23 cellular contexts compared by ENCODE assay signal in genomic region chr13:41847216-41847615, GRCh38.
"Had no signal": no experiment of that assay in that cellular context is flagged by ENCODE, and none has a peak within 500 bp of the region (broad histone marks: within the 10 kb centered on the region; RNA-seq: fewer than 3 reads in every experiment).

No MANE protein-coding gene starts in this region.

- H3K4me1 ChIP-seq: SJSA1 had no signal

- H3K27me3 ChIP-seq: SJSA1 had no signal

- H3K27ac ChIP-seq: HL-60, SJSA1, SK-N-MC had no signal

- H3K9me3 ChIP-seq: SJSA1 had no signal

- H3K36me3 ChIP-seq: SJSA1 had no signal

- DNase-seq: KBM-7, MV-4-11, NCI-H1048, NCI-H1105, NCI-H1417, NCI-H1436 treated with DMSO at 0.1 percent for 48 hours, NCI-H1694, NCI-H187 treated with DMSO at 0.1 percent for 48 hours, NCI-H2081, NCI-H2107, NCI-H2171, NCI-H226, NCI-H446, NCI-H510A, NCI-H524 treated with DMSO at 0.1 percent for 48 hours, NCI-H69, NCI-H774, Right ventricle myocardium superior, RPMI8226, SIG-M5 had no signal

- H3K4me3 ChIP-seq: SJSA1, SK-N-MC had no signal
